12 cellular contexts compared by ENCODE assay signal in the genomic region with DNA sequence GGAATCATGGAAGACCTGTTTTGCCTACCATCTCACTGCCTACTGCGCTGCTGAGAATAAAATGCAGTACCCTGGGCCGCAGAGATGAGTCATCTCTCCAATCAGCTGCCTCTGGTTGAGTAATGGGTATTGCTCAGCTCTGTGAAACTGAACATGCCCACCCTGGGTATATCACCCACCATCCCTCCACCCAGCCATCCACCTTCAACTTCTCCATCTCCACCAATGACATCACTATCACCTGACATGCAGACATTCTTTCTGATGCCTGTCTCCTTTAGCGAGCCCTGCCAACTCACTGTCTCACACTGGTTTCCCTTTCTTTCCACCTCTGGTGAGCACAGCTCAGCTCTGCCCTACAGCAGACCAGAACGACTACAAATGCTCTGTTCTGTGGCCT. TPM values are rescaled to one million over a fixed set of nuclear protein-coding genes. Genes with fewer than 3 reads are reported as not detected.
DNase-seq lines count a peak whose midpoint lies in the region; ATAC-seq, FAIRE-seq and TF ChIP-seq lines count a peak whose summit lies in the region.
"Had no signal": no experiment of that assay in that cellular context is flagged by ENCODE, and none has a peak within 500 bp of the region (broad histone marks: within the 10 kb centered on the region; RNA-seq: fewer than 3 reads in every experiment).

No MANE protein-coding gene starts in this region.

- peak; percentile 47 to 59 for ATAC-seq in natural killer cell treated with Interleukin-12 subunit alpha and Interleukin-12 subunit beta and Interleukin-15 and Interleukin-18, amount 100 ng/mL, for 72 hours
- ATAC-seq in natural killer cell (no peak), HG02970 (IDR thresholded peaks at IDR 0.05; ENCODE audit: low FRiP score, unreplicated experiment) (no peak), HG03045 (IDR thresholded peaks at IDR 0.05; ENCODE audit: unreplicated experiment) (no peak)
- ATAC-seq: activated CD8-positive, alpha-beta memory T cell treated with anti-CD3 and anti-CD28 coated beads, Interleukin-2, amount 10 ng/mL, durations not matched to agents 7 days and 5 days had no signal

- POLR2A ChIA-PET in RWPE1 (lab: Yijun Ruan, JAX; ENCODE audit: low non-redundant PET): interaction anchor here (0.5 kb wide), 1 partner anchor 9 kb away, joined by 4 read pairs; no protein-coding TSS in a partner anchor

- no peaks in the 10 kb centered on the region for H3K27me3 Mint-ChIP-seq in natural killer cell treated with Interleukin-12 subunit alpha and Interleukin-12 subunit beta and Interleukin-15 and Interleukin-18, amount 100 ng/mL, for 72 hours
- H3K27me3 Mint-ChIP-seq in natural killer cell (ENCODE audit: low read depth in 2 of 2): no peaks in the 10 kb centered on the region
- H3K27me3 Mint-ChIP-seq: activated CD8-positive, alpha-beta memory T cell treated with anti-CD3 and anti-CD28 coated beads, Interleukin-2, amount 10 ng/mL, durations not matched to agents 7 days and 5 days; IgD-negative memory B cell had no signal

- peaks cover 16% of the 10 kb centered on the region for H3K36me3 Mint-ChIP-seq in natural killer cell treated with Interleukin-12 subunit alpha and Interleukin-12 subunit beta and Interleukin-15 and Interleukin-18, amount 100 ng/mL, for 72 hours
- no peaks in the 10 kb centered on the region for H3K36me3 Mint-ChIP-seq in natural killer cell
- H3K36me3 Mint-ChIP-seq: IgD-negative memory B cell had no signal

- H3K4me1 Mint-ChIP-seq in natural killer cell treated with Interleukin-12 subunit alpha and Interleukin-12 subunit beta and Interleukin-15 and Interleukin-18, amount 100 ng/mL, for 72 hours (ENCODE audit: low read depth in 2 of 2): peaks cover 9 to 10% of the 10 kb centered on the region in 2 donors
- H3K4me1 Mint-ChIP-seq in natural killer cell: no peaks in the 10 kb centered on the region

- no peaks in the 10 kb centered on the region for H3K9me3 Mint-ChIP-seq in natural killer cell treated with Interleukin-12 subunit alpha and Interleukin-12 subunit beta and Interleukin-15 and Interleukin-18, amount 100 ng/mL, for 72 hours
- no peaks in the 10 kb centered on the region for H3K9me3 Mint-ChIP-seq in natural killer cell

- no peak overlapping the region for H3K27ac ChIP-seq in RWPE1

- no peak for DNase-seq in natural killer cell treated with Interleukin-12 subunit alpha and Interleukin-12 subunit beta and Interleukin-15 and Interleukin-18, amount 100 ng/mL, for 72 hours (ENCODE audit: low spot score)
- DNase-seq in natural killer cell (no peak), RWPE1 (ENCODE audit: low spot score) (peak; percentile 33), fibroblast of peridontal ligament (ENCODE audit: extremely low read depth) (peak; percentile 61), urothelium cell line (ENCODE audit: low spot score) (peak; percentile 4), kidney glomerular epithelial cell (lab: John Stamatoyannopoulos, UW) (no peak)
- DNase-seq: activated CD8-positive, alpha-beta memory T cell treated with anti-CD3 and anti-CD28 coated beads, Interleukin-2, amount 10 ng/mL, durations not matched to agents 7 days and 5 days; central memory CD4-positive, alpha-beta T cell; stimulated activated naive CD4-positive, alpha-beta T cell had no signal

- H3K4me3 Mint-ChIP-seq in natural killer cell treated with Interleukin-12 subunit alpha and Interleukin-12 subunit beta and Interleukin-15 and Interleukin-18, amount 100 ng/mL, for 72 hours: peak overlapping the region; percentile 28
- H3K4me3 Mint-ChIP-seq in natural killer cell: no peak overlapping the region
- H3K4me3 Mint-ChIP-seq: activated CD8-positive, alpha-beta memory T cell treated with anti-CD3 and anti-CD28 coated beads, Interleukin-2, amount 10 ng/mL, durations not matched to agents 7 days and 5 days; IgD-negative memory B cell had no signal

- peak overlapping the region; percentile 42 to 58 for H3K27ac Mint-ChIP-seq in natural killer cell treated with Interleukin-12 subunit alpha and Interleukin-12 subunit beta and Interleukin-15 and Interleukin-18, amount 100 ng/mL, for 72 hours
- no peak overlapping the region for H3K27ac Mint-ChIP-seq in natural killer cell
- H3K27ac Mint-ChIP-seq: activated CD8-positive, alpha-beta memory T cell treated with anti-CD3 and anti-CD28 coated beads, Interleukin-2, amount 10 ng/mL, durations not matched to agents 7 days and 5 days; IgD-negative memory B cell had no signal

- no peak for FAIRE-seq in urothelium cell line (lab: Jason Lieb, UNC)

- TF ChIP-seq CTCF in natural killer cell (IDR thresholded peaks at IDR 0.05) (no peak), RWPE1 (conservative IDR thresholded peaks at IDR 0.05; ENCODE audit: low read depth) (no peak)

- CTCF ChIA-PET in RWPE1 (lab: Yijun Ruan, JAX): no interaction called here

- intact Hi-C loops in natural killer cell (cut with micrococcal nuclease): no loop called here

RNA-seq across cellular contexts. Expression of a gene that starts 33.6 kb away (rescaled TPM):
- total RNA-seq in natural killer cell treated with Interleukin-12 subunit alpha and Interleukin-12 subunit beta and Interleukin-15 and Interleukin-18, amount 100 ng/mL, for 72 hours: 10 to 100 TPM; 10.7 to 15.0 TPM
- 1 to 10 TPM in 1 of 3 donors, under 1 TPM in 2; 0.30 to 1.1 (median 0.59) TPM for total RNA-seq in natural killer cell

Comparison
In these comparisons a context has a peak if more than half of its experiments do, and no peak if none do; other contexts are left out.
1. ATAC-seq: peak in natural killer cell treated with Interleukin-12 subunit alpha and Interleukin-12 subunit beta and Interleukin-15 and Interleukin-18, amount 100 ng/mL, for 72 hours (2 of 2); none in natural killer cell (0 of 3), HG02970 (single experiment) and HG03045 (single experiment).
2. H3K27ac Mint-ChIP-seq: peak in natural killer cell treated with Interleukin-12 subunit alpha and Interleukin-12 subunit beta and Interleukin-15 and Interleukin-18, amount 100 ng/mL, for 72 hours (2 of 2); none in natural killer cell (0 of 2).
3. RNA of a gene that starts 33.6 kb away (total RNA-seq): 10.7 to 15.0 TPM in natural killer cell treated with Interleukin-12 subunit alpha and Interleukin-12 subunit beta and Interleukin-15 and Interleukin-18, amount 100 ng/mL, for 72 hours; 0.30 to 1.1 TPM in natural killer cell; every median in the first group is over 4 times any median in the second.
4. DNase-seq: peak in RWPE1 (single experiment), fibroblast of peridontal ligament (single experiment) and urothelium cell line (single experiment); none in natural killer cell treated with Interleukin-12 subunit alpha and Interleukin-12 subunit beta and Interleukin-15 and Interleukin-18, amount 100 ng/mL, for 72 hours (single experiment), natural killer cell (single experiment) and kidney glomerular epithelial cell (single experiment).